In the genomic region with DNA sequence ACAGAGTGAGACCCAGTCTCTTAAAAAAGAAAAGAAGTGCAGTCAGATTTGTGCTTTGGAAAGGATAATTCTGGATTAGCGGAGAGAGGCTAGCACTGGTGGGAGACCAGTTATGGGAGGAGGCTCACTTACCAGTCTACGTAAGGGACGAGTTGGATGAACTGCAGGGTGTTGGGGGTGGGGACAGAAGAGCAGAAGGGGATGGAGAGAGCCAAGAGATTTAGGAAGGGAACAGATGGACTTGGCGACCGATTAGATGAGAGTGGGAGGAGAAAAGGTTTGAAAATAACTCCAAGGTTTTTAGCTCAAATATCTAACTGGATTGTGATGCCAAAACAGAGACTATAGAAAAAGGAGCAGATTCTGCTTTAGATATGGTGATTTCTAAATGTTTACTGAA, we compare ENCODE assay signal across 23 cellular contexts.
DNase-seq lines count a peak whose midpoint lies in the region; ATAC-seq and TF ChIP-seq lines count a peak whose summit lies in the region.
"Had no signal": no experiment of that assay in that cellular context is flagged by ENCODE, and none has a peak within 500 bp of the region (broad histone marks: within the 10 kb centered on the region; RNA-seq: fewer than 3 reads in every experiment).

No MANE protein-coding gene starts in this region.

- peaks cover 5% of the 10 kb centered on the region for H3K36me3 Mint-ChIP-seq in glutamatergic neuron (ENCODE audit: unreplicated experiment)

- H3K27ac Mint-ChIP-seq in glutamatergic neuron (ENCODE audit: unreplicated experiment): no peak overlapping the region

- ATAC-seq in HG03432 (IDR thresholded peaks at IDR 0.05; ENCODE audit: unreplicated experiment): no peak
- ATAC-seq in GM18868 (IDR thresholded peaks at IDR 0.05; ENCODE audit: unreplicated experiment): no peak
- no peak for ATAC-seq in GM18505 (IDR thresholded peaks at IDR 0.05; ENCODE audit: unreplicated experiment)
- ATAC-seq: K562, left lung, sciatic nerve had no signal

- H3K4me1 Mint-ChIP-seq in glutamatergic neuron (ENCODE audit: low read depth, unreplicated experiment): peaks cover 7% of the 10 kb centered on the region

- H3K9me3 Mint-ChIP-seq in glutamatergic neuron (ENCODE audit: unreplicated experiment): no peaks in the 10 kb centered on the region
- H3K9me3 Mint-ChIP-seq: activated naive CD4-positive, alpha-beta T cell treated with anti-CD3 and anti-CD28 coated beads, Interleukin-2, amount 50 U/mL, for 24 hours; activated T-helper 1 cell treated with anti-CD3 and anti-CD28 coated beads, Interleukin-12 subunit alpha, Interleukin-12 subunit beta, Interleukin-2, Interleukin-4 antibody, amounts not matched to agents 30 ng/mL and 10 ng/mL and 1 ng/mL, durations not matched to agents 14 hours and 24 hours and 36 hours had no signal

- TF ChIP-seq CTCF in glutamatergic neuron (IDR thresholded peaks at IDR 0.05; ENCODE audit: partially characterized antibody, unreplicated experiment): no peak

- DNase-seq in Ammon's horn (ENCODE audit: low spot score) (peak; percentile 25), D341Med (ENCODE audit: low spot score) (peak; percentile 84), NCI-H82 treated with DMSO at 0.1 percent for 48 hours (lab: John Stamatoyannopoulos, UW; ENCODE audit: unreplicated experiment) (peak; percentile 95), glutamatergic neuron (no peak), NCI-H2196 (lab: John Stamatoyannopoulos, UW; ENCODE audit: unreplicated experiment) (no peak)
- DNase-seq: aorta; COR-L47; cortex of kidney; EL; left lung; mesenchymal stem cell; NCI-H1105; NCI-H2029; NCI-H2227 treated with DMSO at 0.1 percent for 48 hours; stimulated activated CD4-positive, alpha-beta T cell treated with anti-CD3 and anti-CD28 coated beads, Interleukin-12 subunit alpha, Interleukin-12 subunit beta, amount 100 ng/mL, for 4 hours; stimulated activated CD4-positive, alpha-beta T cell treated with anti-CD3 and anti-CD28 coated beads, Interleukin-4, amount 100 ng/mL, for 1 hour had no signal

- H3K4me3 Mint-ChIP-seq in glutamatergic neuron (ENCODE audit: unreplicated experiment): peak overlapping the region; percentile 36
- H3K4me3 Mint-ChIP-seq: activated naive CD4-positive, alpha-beta T cell treated with anti-CD3 and anti-CD28 coated beads, Interleukin-2, amount 50 U/mL, for 24 hours; activated T-helper 1 cell treated with anti-CD3 and anti-CD28 coated beads, Interleukin-12 subunit alpha, Interleukin-12 subunit beta, Interleukin-2, Interleukin-4 antibody, amounts not matched to agents 30 ng/mL and 10 ng/mL and 1 ng/mL, durations not matched to agents 14 hours and 24 hours and 36 hours had no signal

- TF ChIP-seq POLR2A in GM18505 (IDR thresholded peaks at IDR 0.05; ENCODE audit: borderline replicate concordance, extremely low read depth, insufficient read depth, insufficient read length): no peak

- H3K27me3 Mint-ChIP-seq in glutamatergic neuron (ENCODE audit: unreplicated experiment): peaks cover 1% of the 10 kb centered on the region
- H3K27me3 Mint-ChIP-seq: activated naive CD4-positive, alpha-beta T cell treated with anti-CD3 and anti-CD28 coated beads, Interleukin-2, amount 50 U/mL, for 24 hours had no signal

Comparison
In these comparisons a context has a peak if more than half of its experiments do, and no peak if none do; other contexts are left out.
1. DNase-seq: peak in Ammon's horn (single experiment), D341Med (single experiment) and NCI-H82 treated with DMSO at 0.1 percent for 48 hours (single experiment); none in glutamatergic neuron (single experiment) and NCI-H2196 (single experiment).